Comparison of ENCODE assay signal across 8 cellular contexts in genomic region chr6:159788757-159789376, GRCh38. TPM values are rescaled to one million over a fixed set of nuclear protein-coding genes. Genes with fewer than 3 reads are reported as not detected.
DNase-seq lines count a peak whose midpoint lies in the region; ATAC-seq and TF ChIP-seq lines count a peak whose summit lies in the region.

No MANE protein-coding gene starts in this region.

- peak overlapping the region; percentile 79 for H3K27ac Mint-ChIP-seq in T-helper 2 cell treated with Interferon-gamma antibody and Interleukin-4, amounts not matched to agents 5 μg/mL and 100 μg/mL, for 36 hours

- H3K36me3 ChIP-seq in colonic mucosa (peaks cover 4% of the 10 kb centered on the region), liver (ENCODE audit: control insufficient read depth in 4 of 4, insufficient read depth in 3 of 4, low read depth in 1 of 4, low read length in 3 of 4) (peaks cover 5 to 29% (median 26%) of the 10 kb centered on the region in 4 donors)

- H3K4me1 ChIP-seq in colonic mucosa (peaks cover 19% of the 10 kb centered on the region), liver (ENCODE audit: control insufficient read depth in 4 of 4, insufficient read depth in 4 of 4, low read length in 3 of 4) (peaks cover 3 to 32% (median 25%) of the 10 kb centered on the region in 4 donors)

- H3K27me3 Mint-ChIP-seq in T-helper 2 cell treated with Interferon-gamma antibody and Interleukin-4, amounts not matched to agents 5 μg/mL and 100 μg/mL, for 36 hours (ENCODE audit: low read depth): peaks cover 2% of the 10 kb centered on the region

- H3K4me3 Mint-ChIP-seq in T-helper 2 cell treated with Interferon-gamma antibody and Interleukin-4, amounts not matched to agents 5 μg/mL and 100 μg/mL, for 36 hours: peak overlapping the region; percentile 96

- TF ChIP-seq CTCF in colonic mucosa (IDR thresholded peaks at IDR 0.05): no peak
- TF ChIP-seq CTCF in liver (IDR thresholded peaks at IDR 0.05; ENCODE audit: low read depth, low read length, missing input control): no peak
- no peak for TF ChIP-seq CTCF in GM10266 (IDR thresholded peaks at IDR 0.05; ENCODE audit: control insufficient read depth, insufficient read depth, low read depth, missing control alignments)

- H3K36me3 Mint-ChIP-seq in T-helper 2 cell treated with Interferon-gamma antibody and Interleukin-4, amounts not matched to agents 5 μg/mL and 100 μg/mL, for 36 hours (ENCODE audit: low read depth): peaks cover 71% of the 10 kb centered on the region

- peaks cover 48% of the 10 kb centered on the region for H3K4me1 Mint-ChIP-seq in T-helper 2 cell treated with Interferon-gamma antibody and Interleukin-4, amounts not matched to agents 5 μg/mL and 100 μg/mL, for 36 hours (ENCODE audit: low read depth)

- H3K9ac ChIP-seq in colonic mucosa (ENCODE audit: low read depth in 2 of 2, low read length in 2 of 2) (peak overlapping the region; percentile 95 to 97), liver (ENCODE audit: low read depth in 1 of 2, low read length in 2 of 2) (peak overlapping the region; percentile 82 to 97)

- ATAC-seq in HG02973 (IDR thresholded peaks at IDR 0.05; ENCODE audit: unreplicated experiment): peak; percentile 0
- no peak for ATAC-seq in HG02798 (IDR thresholded peaks at IDR 0.05; ENCODE audit: poor library complexity, unreplicated experiment)

- no peaks in the 10 kb centered on the region for H3K9me3 ChIP-seq in colonic mucosa
- H3K9me3 ChIP-seq in liver (ENCODE audit: control insufficient read depth in 4 of 4, low read length in 3 of 4): no peaks in the 10 kb centered on the region

- no peaks in the 10 kb centered on the region for H3K9me3 Mint-ChIP-seq in T-helper 2 cell treated with Interferon-gamma antibody and Interleukin-4, amounts not matched to agents 5 μg/mL and 100 μg/mL, for 36 hours

- H3K27me3 ChIP-seq in colonic mucosa: no peaks in the 10 kb centered on the region
- no peaks in the 10 kb centered on the region for H3K27me3 ChIP-seq in liver (ENCODE audit: control insufficient read depth in 4 of 4, insufficient read depth in 4 of 4, low read length in 3 of 4)

- H3K27ac ChIP-seq in colonic mucosa (peak overlapping the region; percentile 95), liver (ENCODE audit: low read depth in 1 of 2, low read length in 2 of 2) (peak overlapping the region; percentile 88 to 99)

- DNase-seq in DMS53 (lab: John Stamatoyannopoulos, UW) (peak; percentile 64), colonic mucosa (peak; percentile 62), GM10266 (ENCODE audit: extremely low spot score) (no peak)
- DNase-seq in T-helper 2 cell treated with Interferon-gamma antibody and Interleukin-4, amounts not matched to agents 5 μg/mL and 100 μg/mL, for 36 hours (ENCODE audit: low spot score): peak; percentile 27
- peak; percentile 8 to 9 for DNase-seq in stimulated activated CD8-positive, alpha-beta memory T cell treated with anti-CD3 and anti-CD28 coated beads, Interleukin-2, amount 100 ng/mL, for 48 hours (ENCODE audit: low read depth in 2 of 2)

- TF ChIP-seq RAD21 in liver (IDR thresholded peaks at IDR 0.05): peak; percentile 30 to 37

- WGBS in liver: under 1% methylated on average over 59 of the region's 59 CpGs

- H3K4me3 ChIP-seq in colonic mucosa: peak overlapping the region; percentile 85
- H3K4me3 ChIP-seq in liver (ENCODE audit: low read depth in 1 of 3, low read length in 3 of 3): peak overlapping the region; percentile 73 to 98 (median 97)

- intact Hi-C loops in colonic mucosa (cut with DNase I): loop anchor here (5.0 kb wide), 1 partner anchor 97 kb away; the partner anchor contains the start of gene SOD2

TF ChIP-seq in liver, 16 proteins besides CTCF, POLR2A, EP300 and RAD21:
- TF ChIP-seq SP1 (IDR thresholded peaks at IDR 0.05) (peak; percentile 27), FOXA2 (IDR thresholded peaks at IDR 0.05) (no peak), JUND (IDR thresholded peaks at IDR 0.05) (no peak), NR2F2 (IDR thresholded peaks at IDR 0.05) (no peak), RXRA (IDR thresholded peaks at IDR 0.05) (peak; percentile 82 to 84), TAF1 (conservative IDR thresholded peaks at IDR 0.05) (no peak), HNF4G (IDR thresholded peaks at IDR 0.05) (no peak), HNF4A (conservative IDR thresholded peaks at IDR 0.05) (peak in 1 of 2 donors; percentile 7), REST (IDR thresholded peaks at IDR 0.05) (no peak), FOXA1 (IDR thresholded peaks at IDR 0.05) (no peak), EGR1 (IDR thresholded peaks at IDR 0.05; ENCODE audit: low read depth in 2 of 2) (no peak)
- TF ChIP-seq, protein P1, sequence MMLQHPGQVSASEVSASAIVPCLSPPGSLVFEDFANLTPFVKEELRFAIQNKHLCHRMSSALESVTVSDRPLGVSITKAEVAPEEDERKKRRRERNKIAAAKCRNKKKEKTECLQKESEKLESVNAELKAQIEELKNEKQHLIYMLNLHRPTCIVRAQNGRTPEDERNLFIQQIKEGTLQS (IDR thresholded peaks at IDR 0.05): no peak
- TF ChIP-seq, protein P2, sequence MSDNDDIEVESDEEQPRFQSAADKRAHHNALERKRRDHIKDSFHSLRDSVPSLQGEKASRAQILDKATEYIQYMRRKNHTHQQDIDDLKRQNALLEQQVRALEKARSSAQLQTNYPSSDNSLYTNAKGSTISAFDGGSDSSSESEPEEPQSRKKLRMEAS (IDR thresholded peaks at IDR 0.05): no peak
TF ChIP-seq in liver: peak in this region for 3.

RNA-seq across cellular contexts. Expression of gene TCP1, which starts 0.5 kb away (rescaled TPM):
- 100 to 1,000 TPM; 163 to 294 TPM for total RNA-seq in colonic mucosa
- 100 to 1,000 TPM; 124 to 155 TPM for total RNA-seq in liver
- polyA plus RNA-seq in liver: 10 to 100 TPM; 59.5 to 64.1 TPM

RNA-seq across cellular contexts. Expression of gene MRPL18, which starts 1.4 kb away (rescaled TPM):
- 100 to 1,000 TPM in 1 of 2 donors, 10 to 100 TPM in 1; 65.4 to 112 TPM for total RNA-seq in colonic mucosa
- 10 to 100 TPM; 32.5 to 47.9 TPM for total RNA-seq in liver
- 10 to 100 TPM; 36.0 to 61.9 TPM for polyA plus RNA-seq in liver

RNA-seq across cellular contexts. Expression of gene PNLDC1, which starts 11.2 kb away (rescaled TPM):
- total RNA-seq in colonic mucosa (under 1 TPM in 1 of 2 donors, not detected in 1; 0.72 TPM), liver (under 1 TPM in 1 of 2 donors, not detected in 1; 0.08 TPM)
- polyA plus RNA-seq in liver: 1 to 10 TPM in 1 of 2 donors, under 1 TPM in 1; 0.58 to 3.1 TPM

RNA-seq across cellular contexts. Expression of gene ACAT2, which starts 27.0 kb away (rescaled TPM):
- 100 to 1,000 TPM in 1 of 2 donors, 10 to 100 TPM in 1; 59.8 to 126 TPM for total RNA-seq in colonic mucosa
- 10 to 100 TPM; 89.9 to 98.4 TPM for total RNA-seq in liver
- polyA plus RNA-seq in liver: 100 to 1,000 TPM in 1 of 2 donors, 10 to 100 TPM in 1; 68.2 to 116 TPM
